ENCODE assay signal across 1 cellular context in the genomic region with DNA sequence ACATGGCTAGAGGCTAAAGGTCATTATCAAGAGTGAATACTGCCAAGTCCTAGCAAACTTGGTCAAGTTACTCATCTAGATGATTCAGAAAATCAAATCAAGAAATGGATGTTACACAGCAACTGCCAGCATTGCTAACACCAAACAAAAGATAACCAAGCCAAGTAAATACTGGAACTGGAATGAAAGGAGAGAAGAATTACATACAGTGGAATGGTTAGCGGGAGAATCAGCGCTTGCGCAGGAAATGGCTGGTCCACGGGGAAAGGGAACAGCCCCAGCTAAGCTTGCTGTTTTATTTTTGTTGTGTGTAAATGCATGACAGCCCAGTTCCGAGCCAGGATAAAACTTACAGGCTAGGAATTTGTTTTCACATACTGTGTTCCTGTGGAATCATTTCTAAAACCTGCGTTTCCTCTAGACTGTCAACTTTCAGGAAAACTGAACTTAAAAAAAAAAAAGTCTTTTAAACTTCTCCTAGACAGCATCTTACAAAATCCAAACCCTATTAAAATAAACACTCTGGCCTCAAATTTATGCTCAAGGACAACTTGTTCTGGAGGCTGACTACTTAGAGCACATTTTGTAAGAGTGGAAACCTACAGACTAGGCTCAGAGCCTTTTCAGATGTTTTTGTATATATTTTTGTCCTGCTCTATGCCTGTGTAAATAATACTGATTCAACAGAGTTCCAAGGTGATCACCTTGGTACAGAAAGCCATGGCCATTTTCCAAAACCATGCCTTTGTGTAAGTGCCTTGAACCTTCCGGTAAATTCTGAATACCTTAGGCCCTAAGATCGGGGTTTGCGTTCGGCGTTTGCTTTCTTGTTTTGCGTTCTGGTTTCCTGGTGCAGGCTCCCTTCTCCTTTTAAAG.
TF ChIP-seq lines count a peak whose summit lies in the region.

No MANE protein-coding gene starts in this region.

TF ChIP-seq in IMR-90, 13 proteins besides CTCF, POLR2A, EP300 and RAD21:
- TF ChIP-seq RFX5 (IDR thresholded peaks at IDR 0.05; ENCODE audit: low read depth, low read length) (no peak), RCOR1 (IDR thresholded peaks at IDR 0.05; ENCODE audit: insufficient replicate concordance, low read length) (no peak), NFE2L2 (IDR thresholded peaks at IDR 0.05; ENCODE audit: low read depth, low read length) (no peak), MXI1 (IDR thresholded peaks at IDR 0.05; ENCODE audit: borderline replicate concordance, low read depth, low read length) (no peak), MAZ (IDR thresholded peaks at IDR 0.05; ENCODE audit: borderline replicate concordance, low read depth, low read length) (no peak), CHD1 (IDR thresholded peaks at IDR 0.05; ENCODE audit: low read depth, low read length) (no peak)
- TF ChIP-seq, protein P1, sequence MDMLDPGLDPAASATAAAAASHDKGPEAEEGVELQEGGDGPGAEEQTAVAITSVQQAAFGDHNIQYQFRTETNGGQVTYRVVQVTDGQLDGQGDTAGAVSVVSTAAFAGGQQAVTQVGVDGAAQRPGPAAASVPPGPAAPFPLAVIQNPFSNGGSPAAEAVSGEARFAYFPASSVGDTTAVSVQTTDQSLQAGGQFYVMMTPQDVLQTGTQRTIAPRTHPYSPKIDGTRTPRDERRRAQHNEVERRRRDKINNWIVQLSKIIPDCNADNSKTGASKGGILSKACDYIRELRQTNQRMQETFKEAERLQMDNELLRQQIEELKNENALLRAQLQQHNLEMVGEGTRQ (IDR thresholded peaks at IDR 0.05; ENCODE audit: low read depth, low read length), result no peak
